ENCODE assay signal across 8 cellular contexts in the genomic region with DNA sequence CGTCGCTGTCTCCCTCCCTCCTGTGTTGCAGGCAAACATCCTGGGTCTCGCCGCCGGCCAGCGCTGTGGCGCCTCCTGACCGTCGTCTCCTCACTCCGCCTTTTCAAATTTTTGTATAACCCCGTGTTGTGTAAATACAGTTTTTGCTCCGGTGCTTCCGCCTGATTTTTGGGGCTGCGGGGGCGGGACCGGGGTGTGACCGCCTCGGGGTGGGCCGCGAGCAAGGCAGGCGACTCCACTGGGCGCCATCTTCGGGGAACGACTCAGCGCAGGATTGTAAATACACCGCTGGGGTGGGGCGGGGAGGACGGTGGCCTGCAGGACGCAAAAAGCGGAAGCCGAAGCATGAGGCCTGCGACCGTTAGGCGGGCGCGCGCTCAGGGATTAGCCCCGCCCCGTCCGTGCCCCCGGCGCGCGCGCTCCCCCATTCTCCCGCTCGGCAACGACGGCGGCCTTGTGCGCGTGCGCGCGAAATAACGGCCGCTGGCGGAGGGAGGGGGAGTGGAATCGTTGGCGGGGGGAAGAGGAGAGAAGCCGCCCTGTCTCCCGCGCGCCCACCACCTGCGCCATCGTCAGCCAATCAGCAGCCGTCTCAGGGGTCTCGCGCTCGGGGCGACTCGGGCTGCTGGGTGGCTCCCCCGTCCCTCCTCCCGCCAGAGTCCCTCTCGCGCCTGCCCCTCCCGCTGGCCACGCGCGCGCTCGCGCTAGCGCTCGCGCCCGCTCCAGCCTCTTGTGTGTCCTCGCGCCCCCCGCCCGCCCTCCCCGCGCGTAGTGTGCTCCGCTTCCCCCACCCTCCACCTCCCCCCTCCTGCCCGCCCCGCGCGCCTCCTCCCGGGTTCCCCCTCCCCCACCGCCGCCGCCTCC. TPM values are rescaled to one million over a fixed set of nuclear protein-coding genes. Genes with fewer than 3 reads are reported as not detected.
DNase-seq lines count a peak whose midpoint lies in the region; ATAC-seq and TF ChIP-seq lines count a peak whose summit lies in the region.

No MANE protein-coding gene starts in this region.

- H3K36me3 ChIP-seq in spleen, result peaks cover 0 to 54% (median 22%) of the 10 kb centered on the region in 6 donors

- DNase-seq in AG09319 (ENCODE audit: extremely low read depth, low read depth) (peak; percentile 95), NCI-H345 treated with DMSO at 0.1 percent for 48 hours (lab: John Stamatoyannopoulos, UW; ENCODE audit: unreplicated experiment) (peak; percentile 100), iris pigment epithelial cell (ENCODE audit: low read depth) (peak; percentile 98), spleen (peak; percentile 100)
- peak; percentile 89 to 97 for DNase-seq in central memory CD8-positive, alpha-beta T cell (ENCODE audit: low spot score in 2 of 2)

- H3K27ac Mint-ChIP-seq in central memory CD8-positive, alpha-beta T cell (ENCODE audit: low read depth), result peak overlapping the region; percentile 99

- TF ChIP-seq POLR2A in spleen (IDR thresholded peaks at IDR 0.05), result peak; percentile 56 to 90 (median 85)

- no peaks in the 10 kb centered on the region for H3K9me3 Mint-ChIP-seq in central memory CD8-positive, alpha-beta T cell

- peaks cover 32 to 50% (median 47%) of the 10 kb centered on the region in 6 donors for H3K4me1 ChIP-seq in spleen

- no peaks in the 10 kb centered on the region for H3K27me3 ChIP-seq in spleen (replicated peaks in 1 of 7)

- peaks cover 58% of the 10 kb centered on the region for H3K36me3 Mint-ChIP-seq in central memory CD8-positive, alpha-beta T cell (ENCODE audit: insufficient read depth)

- peak overlapping the region; percentile 96 for H3K4me3 Mint-ChIP-seq in central memory CD8-positive, alpha-beta T cell

- ATAC-seq in GM19023 (IDR thresholded peaks at IDR 0.05; ENCODE audit: unreplicated experiment) (peak; percentile 49), HG03175 (IDR thresholded peaks at IDR 0.05; ENCODE audit: unreplicated experiment) (peak; percentile 56)
- ATAC-seq in activated CD4-positive, CD25-positive, alpha-beta regulatory T cell treated with anti-CD3 and anti-CD28 coated beads, Interleukin-2, amount 50 U/mL, for 24 hours, result peak; percentile 67 to 68
- ATAC-seq in central memory CD8-positive, alpha-beta T cell (replicated peaks; ENCODE audit: extremely low read depth, poor library complexity, severe bottlenecking), result peak; percentile 63

- no peaks in the 10 kb centered on the region for H3K27me3 Mint-ChIP-seq in central memory CD8-positive, alpha-beta T cell

- TF ChIP-seq CTCF in AG09319 (IDR thresholded peaks at IDR 0.05; ENCODE audit: low read depth, low read length) (no peak; the same call in 1 of the 2 replicates), spleen (IDR thresholded peaks at IDR 0.05 in 8 of 11, conservative IDR thresholded peaks at IDR 0.05 in 3 of 11) (peak in 8 of 11 experiments; percentile 14 to 59 (median 32))

- H3K9me3 ChIP-seq in spleen, result no peaks in the 10 kb centered on the region

- H3K4me3 ChIP-seq in spleen, result peak overlapping the region; percentile 64 to 92 (median 74)

- intact Hi-C loops in spleen (cut with DNase I; ENCODE audit: low total_unique reads), result no loop called here

- H3K27ac ChIP-seq in spleen, result peak overlapping the region; percentile 97 to 100 (median 98)

- WGBS in spleen, 5 donors, result 0 to 1% (median 1%) methylated on average over 22 to 99 of the region's 103 CpGs

- H3K4me1 Mint-ChIP-seq in central memory CD8-positive, alpha-beta T cell, result peaks cover 50% of the 10 kb centered on the region

RNA-seq across cellular contexts. Expression of gene MAZ, which starts 0.9 kb away (rescaled TPM):
- 100 to 1,000 TPM in 4 of 7 donors, 10 to 100 TPM in 3; 82.7 to 157 (median 125) TPM for total RNA-seq in spleen
- polyA plus RNA-seq in spleen, result 100 to 1,000 TPM in 2 of 3 donors, 10 to 100 TPM in 1; 92.2 to 145 (median 100) TPM

RNA-seq across cellular contexts. Expression of gene PRRT2, which starts 6.5 kb away (rescaled TPM):
- 1 to 10 TPM in 2 of 7 donors, under 1 TPM in 3, not detected in 2; 0.29 to 2.1 (median 0.77) TPM for total RNA-seq in spleen
- under 1 TPM; 0.15 to 0.67 (median 0.22) TPM for polyA plus RNA-seq in spleen

RNA-seq across cellular contexts. Expression of gene PAGR1, which starts 10.5 kb away (rescaled TPM):
- total RNA-seq in spleen, result 10 to 100 TPM; 17.3 to 43.9 (median 23.6) TPM
- 10 to 100 TPM; 28.8 to 46.4 (median 37.9) TPM for polyA plus RNA-seq in spleen

RNA-seq across cellular contexts. Expression of gene MVP, which starts 14.8 kb away (rescaled TPM):
- total RNA-seq in spleen, result 100 to 1,000 TPM; 103 to 200 (median 160) TPM
- polyA plus RNA-seq in spleen, result 100 to 1,000 TPM in 1 of 3 donors, 10 to 100 TPM in 2; 72.3 to 153 (median 90.9) TPM

RNA-seq across cellular contexts. Expression of gene KIF22, which starts 14.9 kb away (rescaled TPM):
- total RNA-seq in spleen, result 10 to 100 TPM; 26.6 to 45.1 (median 36.2) TPM
- polyA plus RNA-seq in spleen, result 10 to 100 TPM; 47.4 to 59.2 (median 56.4) TPM

Comparison
In these comparisons a context has a peak if more than half of its experiments do, and no peak if none do; other contexts are left out.
1. Peak in every context shown above with its lines: DNase-seq, ATAC-seq, H3K4me3 ChIP-seq and H3K27ac ChIP-seq.